ENCODE assay signal across 10 cellular contexts in genomic region chr17:55496094-55496881, GRCh38. TPM values are rescaled to one million over a fixed set of nuclear protein-coding genes. Genes with fewer than 3 reads are reported as not detected.
DNase-seq lines count a peak whose midpoint lies in the region; ATAC-seq and TF ChIP-seq lines count a peak whose summit lies in the region.
"Had no signal": no experiment of that assay in that cellular context is flagged by ENCODE, and none has a peak within 500 bp of the region (broad histone marks: within the 10 kb centered on the region; RNA-seq: fewer than 3 reads in every experiment).

No MANE protein-coding gene starts in this region.

- no peak for TF ChIP-seq EP300 in transverse colon (IDR thresholded peaks at IDR 0.05; ENCODE audit: low read depth)

- DNase-seq in T-helper 17 cell (no peak), right cardiac atrium (peak; percentile 53 to 74 (median 59)), transverse colon (peak; percentile 21), GM19238 (ENCODE audit: insufficient read length, low spot score) (no peak), ureter (ENCODE audit: low spot score) (no peak), nucleus accumbens (lab: John Stamatoyannopoulos, UW) (no peak)
- DNase-seq: activated T-cell treated with anti-CD3 and anti-CD28 coated beads, Interleukin-2, amount 50 U/mL, for 1 hour; stomach had no signal

- no peaks in the 10 kb centered on the region for H3K9me3 ChIP-seq in T-helper 17 cell (ENCODE audit: control insufficient read depth, low read length, poor library complexity, severe bottlenecking)
- H3K9me3 ChIP-seq in right cardiac atrium (ENCODE audit: control insufficient read depth, low read length) = no peaks in the 10 kb centered on the region
- H3K9me3 ChIP-seq in transverse colon = no peaks in the 10 kb centered on the region
- H3K9me3 ChIP-seq: stomach had no signal

- no peak overlapping the region for H3K27ac ChIP-seq in right cardiac atrium (ENCODE audit: low read length)
- peak overlapping the region; percentile 26 to 52 (median 48) for H3K27ac ChIP-seq in transverse colon
- H3K27ac ChIP-seq: stomach had no signal

- peaks cover 2% of the 10 kb centered on the region for H3K4me1 ChIP-seq in right cardiac atrium (ENCODE audit: control insufficient read depth, insufficient read depth, low read length)
- peaks cover 0 to 15% (median 10%) of the 10 kb centered on the region in 4 donors for H3K4me1 ChIP-seq in transverse colon

- 29% methylated on average over 8 of the region's 8 CpGs for WGBS in right cardiac atrium
- WGBS in transverse colon (ENCODE audit: low coverage in 1 of 2), 2 donors = 30 to 49% methylated on average over 8 of the region's 8 CpGs

- H3K36me3 Mint-ChIP-seq in T-helper 17 cell (ENCODE audit: low read depth) = no peaks in the 10 kb centered on the region

- no peak overlapping the region for H3K4me3 ChIP-seq in right cardiac atrium (ENCODE audit: low read length)
- H3K4me3 ChIP-seq in transverse colon = no peak overlapping the region
- H3K4me3 ChIP-seq: stomach had no signal

- no peak overlapping the region for H3K4me3 Mint-ChIP-seq in T-helper 17 cell

- no peaks in the 10 kb centered on the region for H3K27me3 ChIP-seq in right cardiac atrium (ENCODE audit: control insufficient read depth, insufficient read depth)
- no peaks in the 10 kb centered on the region for H3K27me3 ChIP-seq in transverse colon
- H3K27me3 ChIP-seq: stomach had no signal

- ATAC-seq in HG02885 (IDR thresholded peaks at IDR 0.05; ENCODE audit: poor library complexity, unreplicated experiment) = peak; percentile 55
- no peak for ATAC-seq in T-helper 17 cell
- peak; percentile 85 to 92 for ATAC-seq in right cardiac atrium

- peaks cover 36% of the 10 kb centered on the region for H3K27me3 Mint-ChIP-seq in T-helper 17 cell
- H3K27me3 Mint-ChIP-seq: progenitor cell of endocrine pancreas had no signal

- intact Hi-C loops in right cardiac atrium (cut with DNase I) = no loop called here
- intact Hi-C loops in transverse colon (cut with DNase I; ENCODE audit: low total_unique reads) = no loop called here

- H3K4me1 Mint-ChIP-seq in T-helper 17 cell = peaks cover 3% of the 10 kb centered on the region

- peak overlapping the region; percentile 53 for H3K27ac Mint-ChIP-seq in T-helper 17 cell
- H3K27ac Mint-ChIP-seq: progenitor cell of endocrine pancreas had no signal

- TF ChIP-seq CTCF in transverse colon (IDR thresholded peaks at IDR 0.05) = no peak

- no peak for TF ChIP-seq POLR2A in transverse colon (IDR thresholded peaks at IDR 0.05)

- no peaks in the 10 kb centered on the region for H3K36me3 ChIP-seq in transverse colon
- H3K36me3 ChIP-seq: stomach had no signal

- in situ Hi-C loops in transverse colon (cut with MboI; ENCODE audit: low pct_ligation_motif_present in 1 of 4, low pct_unique_long_range_greater_than_20kb in 1 of 4, low sequenced_read_pairs in 3 of 4) = no loop called here

RNA-seq across cellular contexts. Expression of gene SMIM36, which starts 15.0 kb away (rescaled TPM):
- total RNA-seq in T-helper 17 cell (under 1 TPM in 1 of 2 donors, not detected in 1; 0.10 TPM), right cardiac atrium (not detected), transverse colon (not detected), ureter (not detected)
- not detected for polyA plus RNA-seq in right cardiac atrium
- total RNA-seq: progenitor cell of endocrine pancreas, stomach had no signal
- polyA plus RNA-seq: stomach had no signal

Comparison
In these comparisons a context has a peak if more than half of its experiments do, and no peak if none do; other contexts are left out.
1. DNase-seq: peak in right cardiac atrium (3 of 3) and transverse colon (single experiment); none in T-helper 17 cell (0 of 3), GM19238 (single experiment), ureter (single experiment) and nucleus accumbens (0 of 56).